ENCODE assay signal across 1 cellular context in the genomic region with DNA sequence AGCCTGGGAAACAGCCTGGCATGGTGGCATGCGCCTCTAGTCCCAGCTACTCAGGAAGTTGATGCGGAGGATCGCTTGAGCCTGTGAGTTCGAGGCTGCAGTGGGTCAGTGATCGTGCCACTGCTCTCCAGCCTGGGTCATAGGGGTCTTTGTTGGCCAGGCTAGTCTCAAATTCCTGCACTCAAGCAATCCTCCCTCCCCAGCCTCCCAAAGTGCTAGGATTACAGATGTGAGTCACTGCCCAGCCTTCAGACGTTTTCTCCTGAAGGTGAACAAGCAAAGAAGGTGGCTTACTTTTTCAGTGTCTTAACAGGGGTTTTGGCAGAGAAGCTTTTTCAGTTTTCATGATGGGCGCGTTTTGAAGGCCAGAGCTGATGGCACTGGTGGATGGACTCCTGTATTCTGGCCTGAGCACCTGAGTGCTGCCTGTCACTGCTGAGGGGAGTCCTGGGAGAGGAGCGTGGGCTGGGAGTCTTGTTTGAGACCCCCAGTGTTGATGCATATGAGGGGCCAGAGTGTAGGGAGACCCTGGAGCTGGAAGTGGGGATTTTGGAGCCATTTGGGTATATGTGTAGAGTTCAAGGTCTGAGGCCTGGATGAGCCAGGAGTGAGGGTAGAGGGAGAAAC.
TF ChIP-seq lines count a peak whose summit lies in the region.

No MANE protein-coding gene starts in this region.

TF ChIP-seq in HepG2, 621 proteins besides CTCF, POLR2A, EP300 and RAD21 (continues in another document):
- TF ChIP-seq, protein P1, sequence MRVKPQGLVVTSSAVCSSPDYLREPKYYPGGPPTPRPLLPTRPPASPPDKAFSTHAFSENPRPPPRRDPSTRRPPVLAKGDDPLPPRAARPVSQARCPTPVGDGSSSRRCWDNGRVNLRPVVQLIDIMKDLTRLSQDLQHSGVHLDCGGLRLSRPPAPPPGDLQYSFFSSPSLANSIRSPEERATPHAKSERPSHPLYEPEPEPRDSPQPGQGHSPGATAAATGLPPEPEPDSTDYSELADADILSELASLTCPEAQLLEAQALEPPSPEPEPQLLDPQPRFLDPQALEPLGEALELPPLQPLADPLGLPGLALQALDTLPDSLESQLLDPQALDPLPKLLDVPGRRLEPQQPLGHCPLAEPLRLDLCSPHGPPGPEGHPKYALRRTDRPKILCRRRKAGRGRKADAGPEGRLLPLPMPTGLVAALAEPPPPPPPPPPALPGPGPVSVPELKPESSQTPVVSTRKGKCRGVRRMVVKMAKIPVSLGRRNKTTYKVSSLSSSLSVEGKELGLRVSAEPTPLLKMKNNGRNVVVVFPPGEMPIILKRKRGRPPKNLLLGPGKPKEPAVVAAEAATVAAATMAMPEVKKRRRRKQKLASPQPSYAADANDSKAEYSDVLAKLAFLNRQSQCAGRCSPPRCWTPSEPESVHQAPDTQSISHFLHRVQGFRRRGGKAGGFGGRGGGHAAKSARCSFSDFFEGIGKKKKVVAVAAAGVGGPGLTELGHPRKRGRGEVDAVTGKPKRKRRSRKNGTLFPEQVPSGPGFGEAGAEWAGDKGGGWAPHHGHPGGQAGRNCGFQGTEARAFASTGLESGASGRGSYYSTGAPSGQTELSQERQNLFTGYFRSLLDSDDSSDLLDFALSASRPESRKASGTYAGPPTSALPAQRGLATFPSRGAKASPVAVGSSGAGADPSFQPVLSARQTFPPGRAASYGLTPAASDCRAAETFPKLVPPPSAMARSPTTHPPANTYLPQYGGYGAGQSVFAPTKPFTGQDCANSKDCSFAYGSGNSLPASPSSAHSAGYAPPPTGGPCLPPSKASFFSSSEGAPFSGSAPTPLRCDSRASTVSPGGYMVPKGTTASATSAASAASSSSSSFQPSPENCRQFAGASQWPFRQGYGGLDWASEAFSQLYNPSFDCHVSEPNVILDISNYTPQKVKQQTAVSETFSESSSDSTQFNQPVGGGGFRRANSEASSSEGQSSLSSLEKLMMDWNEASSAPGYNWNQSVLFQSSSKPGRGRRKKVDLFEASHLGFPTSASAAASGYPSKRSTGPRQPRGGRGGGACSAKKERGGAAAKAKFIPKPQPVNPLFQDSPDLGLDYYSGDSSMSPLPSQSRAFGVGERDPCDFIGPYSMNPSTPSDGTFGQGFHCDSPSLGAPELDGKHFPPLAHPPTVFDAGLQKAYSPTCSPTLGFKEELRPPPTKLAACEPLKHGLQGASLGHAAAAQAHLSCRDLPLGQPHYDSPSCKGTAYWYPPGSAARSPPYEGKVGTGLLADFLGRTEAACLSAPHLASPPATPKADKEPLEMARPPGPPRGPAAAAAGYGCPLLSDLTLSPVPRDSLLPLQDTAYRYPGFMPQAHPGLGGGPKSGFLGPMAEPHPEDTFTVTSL (CRISPR knock-in tag; IDR thresholded peaks at IDR 0.05; ENCODE audit: borderline replicate concordance), result 0 out of 2 replicates have a peak, but pooled peaks have one; percentile 42
- TF ChIP-seq FOXP1 (IDR thresholded peaks at IDR 0.05), result no peak
- TF ChIP-seq FOXP1 (CRISPR knock-in tag; IDR thresholded peaks at IDR 0.05), result no peak
- TF ChIP-seq, protein P2, sequence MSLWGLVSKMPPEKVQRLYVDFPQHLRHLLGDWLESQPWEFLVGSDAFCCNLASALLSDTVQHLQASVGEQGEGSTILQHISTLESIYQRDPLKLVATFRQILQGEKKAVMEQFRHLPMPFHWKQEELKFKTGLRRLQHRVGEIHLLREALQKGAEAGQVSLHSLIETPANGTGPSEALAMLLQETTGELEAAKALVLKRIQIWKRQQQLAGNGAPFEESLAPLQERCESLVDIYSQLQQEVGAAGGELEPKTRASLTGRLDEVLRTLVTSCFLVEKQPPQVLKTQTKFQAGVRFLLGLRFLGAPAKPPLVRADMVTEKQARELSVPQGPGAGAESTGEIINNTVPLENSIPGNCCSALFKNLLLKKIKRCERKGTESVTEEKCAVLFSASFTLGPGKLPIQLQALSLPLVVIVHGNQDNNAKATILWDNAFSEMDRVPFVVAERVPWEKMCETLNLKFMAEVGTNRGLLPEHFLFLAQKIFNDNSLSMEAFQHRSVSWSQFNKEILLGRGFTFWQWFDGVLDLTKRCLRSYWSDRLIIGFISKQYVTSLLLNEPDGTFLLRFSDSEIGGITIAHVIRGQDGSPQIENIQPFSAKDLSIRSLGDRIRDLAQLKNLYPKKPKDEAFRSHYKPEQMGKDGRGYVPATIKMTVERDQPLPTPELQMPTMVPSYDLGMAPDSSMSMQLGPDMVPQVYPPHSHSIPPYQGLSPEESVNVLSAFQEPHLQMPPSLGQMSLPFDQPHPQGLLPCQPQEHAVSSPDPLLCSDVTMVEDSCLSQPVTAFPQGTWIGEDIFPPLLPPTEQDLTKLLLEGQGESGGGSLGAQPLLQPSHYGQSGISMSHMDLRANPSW (CRISPR knock-in tag; IDR thresholded peaks at IDR 0.05; ENCODE audit: borderline replicate concordance), result no peak
- TF ChIP-seq, protein P3, sequence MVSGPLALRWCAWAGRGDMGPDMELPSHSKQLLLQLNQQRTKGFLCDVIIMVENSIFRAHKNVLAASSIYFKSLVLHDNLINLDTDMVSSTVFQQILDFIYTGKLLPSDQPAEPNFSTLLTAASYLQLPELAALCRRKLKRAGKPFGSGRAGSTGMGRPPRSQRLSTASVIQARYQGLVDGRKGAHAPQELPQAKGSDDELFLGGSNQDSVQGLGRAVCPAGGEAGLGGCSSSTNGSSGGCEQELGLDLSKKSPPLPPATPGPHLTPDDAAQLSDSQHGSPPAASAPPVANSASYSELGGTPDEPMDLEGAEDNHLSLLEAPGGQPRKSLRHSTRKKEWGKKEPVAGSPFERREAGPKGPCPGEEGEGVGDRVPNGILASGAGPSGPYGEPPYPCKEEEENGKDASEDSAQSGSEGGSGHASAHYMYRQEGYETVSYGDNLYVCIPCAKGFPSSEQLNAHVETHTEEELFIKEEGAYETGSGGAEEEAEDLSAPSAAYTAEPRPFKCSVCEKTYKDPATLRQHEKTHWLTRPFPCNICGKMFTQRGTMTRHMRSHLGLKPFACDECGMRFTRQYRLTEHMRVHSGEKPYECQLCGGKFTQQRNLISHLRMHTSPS (CRISPR knock-in tag; IDR thresholded peaks at IDR 0.05; ENCODE audit: low read depth), result no peak
- TF ChIP-seq NCOA2 (CRISPR knock-in tag; IDR thresholded peaks at IDR 0.05), result no peak; the same call in 1 of the 2 replicates
- TF ChIP-seq JUNB (CRISPR knock-in tag; IDR thresholded peaks at IDR 0.05; ENCODE audit: borderline replicate concordance), result no peak
- no peak for TF ChIP-seq ZNF329 (CRISPR knock-in tag; IDR thresholded peaks at IDR 0.05; ENCODE audit: low read depth)
- TF ChIP-seq FOXK2 (IDR thresholded peaks at IDR 0.05), result no peak
- TF ChIP-seq, protein P4, sequence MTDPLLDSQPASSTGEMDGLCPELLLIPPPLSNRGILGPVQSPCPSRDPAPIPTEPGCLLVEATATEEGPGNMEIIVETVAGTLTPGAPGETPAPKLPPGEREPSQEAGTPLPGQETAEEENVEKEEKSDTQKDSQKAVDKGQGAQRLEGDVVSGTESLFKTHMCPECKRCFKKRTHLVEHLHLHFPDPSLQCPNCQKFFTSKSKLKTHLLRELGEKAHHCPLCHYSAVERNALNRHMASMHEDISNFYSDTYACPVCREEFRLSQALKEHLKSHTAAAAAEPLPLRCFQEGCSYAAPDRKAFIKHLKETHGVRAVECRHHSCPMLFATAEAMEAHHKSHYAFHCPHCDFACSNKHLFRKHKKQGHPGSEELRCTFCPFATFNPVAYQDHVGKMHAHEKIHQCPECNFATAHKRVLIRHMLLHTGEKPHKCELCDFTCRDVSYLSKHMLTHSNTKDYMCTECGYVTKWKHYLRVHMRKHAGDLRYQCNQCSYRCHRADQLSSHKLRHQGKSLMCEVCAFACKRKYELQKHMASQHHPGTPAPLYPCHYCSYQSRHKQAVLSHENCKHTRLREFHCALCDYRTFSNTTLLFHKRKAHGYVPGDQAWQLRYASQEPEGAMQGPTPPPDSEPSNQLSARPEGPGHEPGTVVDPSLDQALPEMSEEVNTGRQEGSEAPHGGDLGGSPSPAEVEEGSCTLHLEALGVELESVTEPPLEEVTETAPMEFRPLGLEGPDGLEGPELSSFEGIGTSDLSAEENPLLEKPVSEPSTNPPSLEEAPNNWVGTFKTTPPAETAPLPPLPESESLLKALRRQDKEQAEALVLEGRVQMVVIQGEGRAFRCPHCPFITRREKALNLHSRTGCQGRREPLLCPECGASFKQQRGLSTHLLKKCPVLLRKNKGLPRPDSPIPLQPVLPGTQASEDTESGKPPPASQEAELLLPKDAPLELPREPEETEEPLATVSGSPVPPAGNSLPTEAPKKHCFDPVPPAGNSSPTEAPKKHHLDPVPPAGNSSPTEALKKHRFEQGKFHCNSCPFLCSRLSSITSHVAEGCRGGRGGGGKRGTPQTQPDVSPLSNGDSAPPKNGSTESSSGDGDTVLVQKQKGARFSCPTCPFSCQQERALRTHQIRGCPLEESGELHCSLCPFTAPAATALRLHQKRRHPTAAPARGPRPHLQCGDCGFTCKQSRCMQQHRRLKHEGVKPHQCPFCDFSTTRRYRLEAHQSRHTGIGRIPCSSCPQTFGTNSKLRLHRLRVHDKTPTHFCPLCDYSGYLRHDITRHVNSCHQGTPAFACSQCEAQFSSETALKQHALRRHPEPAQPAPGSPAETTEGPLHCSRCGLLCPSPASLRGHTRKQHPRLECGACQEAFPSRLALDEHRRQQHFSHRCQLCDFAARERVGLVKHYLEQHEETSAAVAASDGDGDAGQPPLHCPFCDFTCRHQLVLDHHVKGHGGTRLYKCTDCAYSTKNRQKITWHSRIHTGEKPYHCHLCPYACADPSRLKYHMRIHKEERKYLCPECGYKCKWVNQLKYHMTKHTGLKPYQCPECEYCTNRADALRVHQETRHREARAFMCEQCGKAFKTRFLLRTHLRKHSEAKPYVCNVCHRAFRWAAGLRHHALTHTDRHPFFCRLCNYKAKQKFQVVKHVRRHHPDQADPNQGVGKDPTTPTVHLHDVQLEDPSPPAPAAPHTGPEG (CRISPR knock-in tag; IDR thresholded peaks at IDR 0.05), result no peak
- no peak for TF ChIP-seq JUND (CRISPR knock-in tag; IDR thresholded peaks at IDR 0.05)
- TF ChIP-seq SRY (CRISPR knock-in tag; IDR thresholded peaks at IDR 0.05), result 0 out of 2 replicates have a peak, but pooled peaks have one; percentile 25
- no peak for TF ChIP-seq HNRNPUL1 (IDR thresholded peaks at IDR 0.05; ENCODE audit: low read depth, low read length)
- 0 out of 2 replicates have a peak, but pooled peaks have one; percentile 42 for TF ChIP-seq ZNF224 (CRISPR knock-in tag; IDR thresholded peaks at IDR 0.05)
- no peak for TF ChIP-seq HMG20A (CRISPR knock-in tag; IDR thresholded peaks at IDR 0.05; ENCODE audit: borderline replicate concordance)
- peak; percentile 52; the same call in 1 of the 2 replicates for TF ChIP-seq NCOR1 (IDR thresholded peaks at IDR 0.05; ENCODE audit: borderline replicate concordance, low read length)
- TF ChIP-seq, protein P5, sequence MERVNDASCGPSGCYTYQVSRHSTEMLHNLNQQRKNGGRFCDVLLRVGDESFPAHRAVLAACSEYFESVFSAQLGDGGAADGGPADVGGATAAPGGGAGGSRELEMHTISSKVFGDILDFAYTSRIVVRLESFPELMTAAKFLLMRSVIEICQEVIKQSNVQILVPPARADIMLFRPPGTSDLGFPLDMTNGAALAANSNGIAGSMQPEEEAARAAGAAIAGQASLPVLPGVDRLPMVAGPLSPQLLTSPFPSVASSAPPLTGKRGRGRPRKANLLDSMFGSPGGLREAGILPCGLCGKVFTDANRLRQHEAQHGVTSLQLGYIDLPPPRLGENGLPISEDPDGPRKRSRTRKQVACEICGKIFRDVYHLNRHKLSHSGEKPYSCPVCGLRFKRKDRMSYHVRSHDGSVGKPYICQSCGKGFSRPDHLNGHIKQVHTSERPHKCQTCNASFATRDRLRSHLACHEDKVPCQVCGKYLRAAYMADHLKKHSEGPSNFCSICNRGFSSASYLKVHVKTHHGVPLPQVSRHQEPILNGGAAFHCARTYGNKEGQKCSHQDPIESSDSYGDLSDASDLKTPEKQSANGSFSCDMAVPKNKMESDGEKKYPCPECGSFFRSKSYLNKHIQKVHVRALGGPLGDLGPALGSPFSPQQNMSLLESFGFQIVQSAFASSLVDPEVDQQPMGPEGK (CRISPR knock-in tag; IDR thresholded peaks at IDR 0.05), result no peak
- TF ChIP-seq ZNF605 (CRISPR knock-in tag; IDR thresholded peaks at IDR 0.05), result no peak
- peak; percentile 80 for TF ChIP-seq ZBTB7A (CRISPR knock-in tag; IDR thresholded peaks at IDR 0.05)
- TF ChIP-seq ZNF263 (CRISPR knock-in tag; IDR thresholded peaks at IDR 0.05), result peak; percentile 32; the same call in 1 of the 2 replicates
- TF ChIP-seq, protein P6, sequence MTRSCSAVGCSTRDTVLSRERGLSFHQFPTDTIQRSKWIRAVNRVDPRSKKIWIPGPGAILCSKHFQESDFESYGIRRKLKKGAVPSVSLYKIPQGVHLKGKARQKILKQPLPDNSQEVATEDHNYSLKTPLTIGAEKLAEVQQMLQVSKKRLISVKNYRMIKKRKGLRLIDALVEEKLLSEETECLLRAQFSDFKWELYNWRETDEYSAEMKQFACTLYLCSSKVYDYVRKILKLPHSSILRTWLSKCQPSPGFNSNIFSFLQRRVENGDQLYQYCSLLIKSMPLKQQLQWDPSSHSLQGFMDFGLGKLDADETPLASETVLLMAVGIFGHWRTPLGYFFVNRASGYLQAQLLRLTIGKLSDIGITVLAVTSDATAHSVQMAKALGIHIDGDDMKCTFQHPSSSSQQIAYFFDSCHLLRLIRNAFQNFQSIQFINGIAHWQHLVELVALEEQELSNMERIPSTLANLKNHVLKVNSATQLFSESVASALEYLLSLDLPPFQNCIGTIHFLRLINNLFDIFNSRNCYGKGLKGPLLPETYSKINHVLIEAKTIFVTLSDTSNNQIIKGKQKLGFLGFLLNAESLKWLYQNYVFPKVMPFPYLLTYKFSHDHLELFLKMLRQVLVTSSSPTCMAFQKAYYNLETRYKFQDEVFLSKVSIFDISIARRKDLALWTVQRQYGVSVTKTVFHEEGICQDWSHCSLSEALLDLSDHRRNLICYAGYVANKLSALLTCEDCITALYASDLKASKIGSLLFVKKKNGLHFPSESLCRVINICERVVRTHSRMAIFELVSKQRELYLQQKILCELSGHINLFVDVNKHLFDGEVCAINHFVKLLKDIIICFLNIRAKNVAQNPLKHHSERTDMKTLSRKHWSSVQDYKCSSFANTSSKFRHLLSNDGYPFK (CRISPR knock-in tag; IDR thresholded peaks at IDR 0.05; ENCODE audit: borderline replicate concordance), result no peak; the same call in 1 of the 2 replicates
- no peak for TF ChIP-seq KAT7 (CRISPR knock-in tag; IDR thresholded peaks at IDR 0.05; ENCODE audit: borderline replicate concordance)
- no peak for TF ChIP-seq ZNF383 (CRISPR knock-in tag; IDR thresholded peaks at IDR 0.05; ENCODE audit: borderline replicate concordance)
- TF ChIP-seq, protein P7, sequence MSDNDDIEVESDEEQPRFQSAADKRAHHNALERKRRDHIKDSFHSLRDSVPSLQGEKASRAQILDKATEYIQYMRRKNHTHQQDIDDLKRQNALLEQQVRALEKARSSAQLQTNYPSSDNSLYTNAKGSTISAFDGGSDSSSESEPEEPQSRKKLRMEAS (IDR thresholded peaks at IDR 0.05), result peak; percentile 31
- no peak for TF ChIP-seq ZFP41 (CRISPR knock-in tag; IDR thresholded peaks at IDR 0.05; ENCODE audit: borderline replicate concordance)
- no peak for TF ChIP-seq SALL2 (CRISPR knock-in tag; IDR thresholded peaks at IDR 0.05)
- TF ChIP-seq HNRNPH1 (optimal IDR thresholded peaks at IDR 0.05; ENCODE audit: low read depth, low read length), result no peak
- TF ChIP-seq ZNF672 (CRISPR knock-in tag; IDR thresholded peaks at IDR 0.05), result no peak
- no peak for TF ChIP-seq STAG1 (CRISPR knock-in tag; IDR thresholded peaks at IDR 0.05)
- TF ChIP-seq LCORL (IDR thresholded peaks at IDR 0.05), result 0 out of 2 replicates have a peak, but pooled peaks have one; percentile 15
- no peak for TF ChIP-seq LCORL (CRISPR knock-in tag; IDR thresholded peaks at IDR 0.05)
- no peak for TF ChIP-seq ZFP36L2 (CRISPR knock-in tag; IDR thresholded peaks at IDR 0.05)
- no peak for TF ChIP-seq ZNF841 (CRISPR knock-in tag; IDR thresholded peaks at IDR 0.05; ENCODE audit: borderline replicate concordance)
- no peak for TF ChIP-seq KLF6 (CRISPR knock-in tag; IDR thresholded peaks at IDR 0.05)
- no peak for TF ChIP-seq ZMAT3 (CRISPR knock-in tag; conservative IDR thresholded peaks at IDR 0.05)
- TF ChIP-seq NR2F1 (CRISPR knock-in tag; IDR thresholded peaks at IDR 0.05), result no peak
